Comparison of ENCODE assay signal across 1 cellular context in the genomic region with DNA sequence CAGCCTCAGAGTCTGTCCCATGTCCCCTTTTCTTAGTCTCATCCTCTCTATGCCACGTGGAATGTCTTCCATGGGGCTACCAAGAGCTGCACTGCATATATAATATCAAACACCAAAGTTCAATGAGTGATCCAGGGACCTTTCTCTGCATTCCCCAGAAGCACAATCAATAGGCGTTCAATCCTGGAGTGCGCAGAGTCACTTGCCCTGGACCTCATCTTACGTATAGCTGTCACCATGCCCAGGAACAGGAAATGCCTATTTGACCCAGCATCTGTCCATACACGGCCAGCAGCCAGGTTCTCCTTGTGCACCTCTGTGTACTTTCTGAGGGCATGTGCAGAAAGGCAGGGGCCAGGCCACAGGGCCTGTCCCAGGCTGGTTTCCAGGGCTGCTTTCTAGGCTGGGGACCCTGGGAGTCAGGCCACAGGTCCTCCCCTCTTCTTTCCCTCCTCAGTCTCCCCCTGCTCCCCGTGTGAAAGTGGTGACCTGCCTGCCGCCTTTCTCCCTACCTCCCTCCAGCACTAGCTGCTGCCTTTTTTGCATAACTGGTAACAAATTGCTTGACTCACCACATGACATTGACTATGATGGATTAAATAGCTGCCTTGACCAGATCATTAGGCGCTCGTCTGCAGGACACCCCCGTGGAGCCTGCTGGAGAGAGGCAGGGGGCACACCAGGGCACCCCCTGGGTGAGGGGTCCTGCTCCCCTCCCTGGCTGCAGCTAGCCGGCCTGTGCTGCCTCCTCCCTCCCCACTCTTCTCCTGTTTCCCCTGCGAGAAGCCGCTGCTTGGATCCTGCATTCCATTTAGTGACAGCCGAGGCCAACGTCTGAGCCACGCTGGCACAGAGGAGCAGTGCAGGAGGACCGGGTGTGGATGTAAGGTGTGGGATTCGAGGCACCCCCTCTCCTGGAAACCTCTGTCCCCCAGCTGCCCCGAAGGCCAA.
TF ChIP-seq lines count a peak whose summit lies in the region.

No MANE protein-coding gene starts in this region.

TF ChIP-seq in H1, 55 proteins besides CTCF, POLR2A, EP300 and RAD21:
- TF ChIP-seq CEBPB (IDR thresholded peaks at IDR 0.05; ENCODE audit: low read depth, low read length): no peak
- no peak for TF ChIP-seq SP4 (IDR thresholded peaks at IDR 0.05; ENCODE audit: low read length)
- TF ChIP-seq KDM5A (IDR thresholded peaks at IDR 0.05; ENCODE audit: low read length): no peak
- no peak for TF ChIP-seq YY1 (IDR thresholded peaks at IDR 0.05; ENCODE audit: low read depth, low read length)
- TF ChIP-seq, protein P1, sequence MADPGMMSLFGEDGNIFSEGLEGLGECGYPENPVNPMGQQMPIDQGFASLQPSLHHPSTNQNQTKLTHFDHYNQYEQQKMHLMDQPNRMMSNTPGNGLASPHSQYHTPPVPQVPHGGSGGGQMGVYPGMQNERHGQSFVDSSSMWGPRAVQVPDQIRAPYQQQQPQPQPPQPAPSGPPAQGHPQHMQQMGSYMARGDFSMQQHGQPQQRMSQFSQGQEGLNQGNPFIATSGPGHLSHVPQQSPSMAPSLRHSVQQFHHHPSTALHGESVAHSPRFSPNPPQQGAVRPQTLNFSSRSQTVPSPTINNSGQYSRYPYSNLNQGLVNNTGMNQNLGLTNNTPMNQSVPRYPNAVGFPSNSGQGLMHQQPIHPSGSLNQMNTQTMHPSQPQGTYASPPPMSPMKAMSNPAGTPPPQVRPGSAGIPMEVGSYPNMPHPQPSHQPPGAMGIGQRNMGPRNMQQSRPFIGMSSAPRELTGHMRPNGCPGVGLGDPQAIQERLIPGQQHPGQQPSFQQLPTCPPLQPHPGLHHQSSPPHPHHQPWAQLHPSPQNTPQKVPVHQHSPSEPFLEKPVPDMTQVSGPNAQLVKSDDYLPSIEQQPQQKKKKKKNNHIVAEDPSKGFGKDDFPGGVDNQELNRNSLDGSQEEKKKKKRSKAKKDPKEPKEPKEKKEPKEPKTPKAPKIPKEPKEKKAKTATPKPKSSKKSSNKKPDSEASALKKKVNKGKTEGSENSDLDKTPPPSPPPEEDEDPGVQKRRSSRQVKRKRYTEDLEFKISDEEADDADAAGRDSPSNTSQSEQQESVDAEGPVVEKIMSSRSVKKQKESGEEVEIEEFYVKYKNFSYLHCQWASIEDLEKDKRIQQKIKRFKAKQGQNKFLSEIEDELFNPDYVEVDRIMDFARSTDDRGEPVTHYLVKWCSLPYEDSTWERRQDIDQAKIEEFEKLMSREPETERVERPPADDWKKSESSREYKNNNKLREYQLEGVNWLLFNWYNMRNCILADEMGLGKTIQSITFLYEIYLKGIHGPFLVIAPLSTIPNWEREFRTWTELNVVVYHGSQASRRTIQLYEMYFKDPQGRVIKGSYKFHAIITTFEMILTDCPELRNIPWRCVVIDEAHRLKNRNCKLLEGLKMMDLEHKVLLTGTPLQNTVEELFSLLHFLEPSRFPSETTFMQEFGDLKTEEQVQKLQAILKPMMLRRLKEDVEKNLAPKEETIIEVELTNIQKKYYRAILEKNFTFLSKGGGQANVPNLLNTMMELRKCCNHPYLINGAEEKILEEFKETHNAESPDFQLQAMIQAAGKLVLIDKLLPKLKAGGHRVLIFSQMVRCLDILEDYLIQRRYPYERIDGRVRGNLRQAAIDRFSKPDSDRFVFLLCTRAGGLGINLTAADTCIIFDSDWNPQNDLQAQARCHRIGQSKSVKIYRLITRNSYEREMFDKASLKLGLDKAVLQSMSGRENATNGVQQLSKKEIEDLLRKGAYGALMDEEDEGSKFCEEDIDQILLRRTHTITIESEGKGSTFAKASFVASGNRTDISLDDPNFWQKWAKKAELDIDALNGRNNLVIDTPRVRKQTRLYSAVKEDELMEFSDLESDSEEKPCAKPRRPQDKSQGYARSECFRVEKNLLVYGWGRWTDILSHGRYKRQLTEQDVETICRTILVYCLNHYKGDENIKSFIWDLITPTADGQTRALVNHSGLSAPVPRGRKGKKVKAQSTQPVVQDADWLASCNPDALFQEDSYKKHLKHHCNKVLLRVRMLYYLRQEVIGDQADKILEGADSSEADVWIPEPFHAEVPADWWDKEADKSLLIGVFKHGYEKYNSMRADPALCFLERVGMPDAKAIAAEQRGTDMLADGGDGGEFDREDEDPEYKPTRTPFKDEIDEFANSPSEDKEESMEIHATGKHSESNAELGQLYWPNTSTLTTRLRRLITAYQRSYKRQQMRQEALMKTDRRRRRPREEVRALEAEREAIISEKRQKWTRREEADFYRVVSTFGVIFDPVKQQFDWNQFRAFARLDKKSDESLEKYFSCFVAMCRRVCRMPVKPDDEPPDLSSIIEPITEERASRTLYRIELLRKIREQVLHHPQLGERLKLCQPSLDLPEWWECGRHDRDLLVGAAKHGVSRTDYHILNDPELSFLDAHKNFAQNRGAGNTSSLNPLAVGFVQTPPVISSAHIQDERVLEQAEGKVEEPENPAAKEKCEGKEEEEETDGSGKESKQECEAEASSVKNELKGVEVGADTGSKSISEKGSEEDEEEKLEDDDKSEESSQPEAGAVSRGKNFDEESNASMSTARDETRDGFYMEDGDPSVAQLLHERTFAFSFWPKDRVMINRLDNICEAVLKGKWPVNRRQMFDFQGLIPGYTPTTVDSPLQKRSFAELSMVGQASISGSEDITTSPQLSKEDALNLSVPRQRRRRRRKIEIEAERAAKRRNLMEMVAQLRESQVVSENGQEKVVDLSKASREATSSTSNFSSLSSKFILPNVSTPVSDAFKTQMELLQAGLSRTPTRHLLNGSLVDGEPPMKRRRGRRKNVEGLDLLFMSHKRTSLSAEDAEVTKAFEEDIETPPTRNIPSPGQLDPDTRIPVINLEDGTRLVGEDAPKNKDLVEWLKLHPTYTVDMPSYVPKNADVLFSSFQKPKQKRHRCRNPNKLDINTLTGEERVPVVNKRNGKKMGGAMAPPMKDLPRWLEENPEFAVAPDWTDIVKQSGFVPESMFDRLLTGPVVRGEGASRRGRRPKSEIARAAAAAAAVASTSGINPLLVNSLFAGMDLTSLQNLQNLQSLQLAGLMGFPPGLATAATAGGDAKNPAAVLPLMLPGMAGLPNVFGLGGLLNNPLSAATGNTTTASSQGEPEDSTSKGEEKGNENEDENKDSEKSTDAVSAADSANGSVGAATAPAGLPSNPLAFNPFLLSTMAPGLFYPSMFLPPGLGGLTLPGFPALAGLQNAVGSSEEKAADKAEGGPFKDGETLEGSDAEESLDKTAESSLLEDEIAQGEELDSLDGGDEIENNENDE (IDR thresholded peaks at IDR 0.05; ENCODE audit: insufficient replicate concordance, low read length): no peak
- no peak for TF ChIP-seq BACH1 (IDR thresholded peaks at IDR 0.05; ENCODE audit: low read length)
- no peak for TF ChIP-seq SUZ12 (IDR thresholded peaks at IDR 0.05; ENCODE audit: low read length)
- TF ChIP-seq RXRA (IDR thresholded peaks at IDR 0.05; ENCODE audit: insufficient read depth, low read depth, low read length): no peak
- no peak for TF ChIP-seq RFX5 (IDR thresholded peaks at IDR 0.05; ENCODE audit: borderline replicate concordance, low read depth, low read length)
- no peak for TF ChIP-seq POLR2AphosphoS5 (IDR thresholded peaks at IDR 0.05; ENCODE audit: low read depth, low read length)
- no peak for TF ChIP-seq ZNF274 (IDR thresholded peaks at IDR 0.05; ENCODE audit: borderline replicate concordance, extremely low read depth, low read length)
- no peak for TF ChIP-seq BCL11A (IDR thresholded peaks at IDR 0.05; ENCODE audit: low read depth in 2 of 2, low read length in 2 of 2)
- TF ChIP-seq FOSL1 (IDR thresholded peaks at IDR 0.05; ENCODE audit: insufficient read depth, low read depth, low read length): no peak
